Comparison of ENCODE assay signal across 8 cellular contexts in the genomic region with DNA sequence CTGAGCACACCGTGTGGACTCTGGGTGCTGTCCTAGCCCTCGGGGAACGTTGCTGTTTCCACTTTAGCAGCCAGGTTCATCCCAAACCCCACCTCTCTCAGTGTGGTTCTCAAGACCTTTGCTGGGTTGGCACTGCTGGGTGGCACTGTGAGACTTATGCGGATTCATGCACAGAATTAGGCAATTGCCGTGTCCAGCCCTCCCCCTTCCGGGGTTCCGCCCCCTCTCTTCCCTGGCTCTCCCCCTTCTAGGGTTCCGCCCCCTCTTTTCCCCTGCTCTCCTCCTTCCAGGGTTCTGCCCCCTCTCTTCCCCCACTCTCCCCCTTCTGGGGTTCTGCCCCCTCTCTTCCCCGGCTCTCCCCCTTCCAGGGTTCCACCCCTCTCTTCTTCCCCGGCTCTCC. TPM values are rescaled to one million over a fixed set of nuclear protein-coding genes. Genes with fewer than 3 reads are reported as not detected.
DNase-seq lines count a peak whose midpoint lies in the region; ATAC-seq and TF ChIP-seq lines count a peak whose summit lies in the region.

No MANE protein-coding gene starts in this region.

- no peak for TF ChIP-seq CTCF in mucosa of descending colon (IDR thresholded peaks at IDR 0.05)

- ATAC-seq in mucosa of descending colon (peak; percentile 24), GM19455 (IDR thresholded peaks at IDR 0.05; ENCODE audit: unreplicated experiment) (no peak), HG03108 (IDR thresholded peaks at IDR 0.05; ENCODE audit: unreplicated experiment) (no peak), GM21737 (IDR thresholded peaks at IDR 0.05; ENCODE audit: unreplicated experiment) (no peak), HG02642 (IDR thresholded peaks at IDR 0.05; ENCODE audit: poor library complexity, unreplicated experiment) (no peak)

- POLR2A ChIA-PET in CD8-positive, alpha-beta memory T cell (lab: Charles Lee) = interaction anchor here (0.7 kb wide), 1 partner anchor 192 kb away, joined by 4 read pairs; no protein-coding TSS in a partner anchor

- H3K27ac Mint-ChIP-seq in CD8-positive, alpha-beta memory T cell = peak overlapping the region; percentile 65 to 96 (median 87)
- H3K27ac Mint-ChIP-seq in activated naive CD4-positive, alpha-beta T cell treated with anti-CD3 and anti-CD28 coated beads for 36 hours = no peak overlapping the region

- CTCF ChIA-PET in CD8-positive, alpha-beta memory T cell (lab: Charles Lee) = interaction anchor here (1.6 to 2.0 kb wide), 2 partner anchors 14 to 49 kb away, joined by 4 to 8 read pairs; no protein-coding TSS in a partner anchor
- CTCF ChIA-PET in activated naive CD4-positive, alpha-beta T cell treated with anti-CD3 and anti-CD28 coated beads for 36 hours (lab: Charles Lee) = interaction anchor here (0.5 to 2.3 kb wide), 5 partner anchors 10 to 137 kb away, joined by 3 to 9 read pairs (median 4); no protein-coding TSS in a partner anchor

- no peaks in the 10 kb centered on the region for H3K36me3 Mint-ChIP-seq in CD8-positive, alpha-beta memory T cell
- no peaks in the 10 kb centered on the region for H3K36me3 Mint-ChIP-seq in activated naive CD4-positive, alpha-beta T cell treated with anti-CD3 and anti-CD28 coated beads for 36 hours (ENCODE audit: low read depth)

- H3K36me3 ChIP-seq in CD8-positive, alpha-beta memory T cell (ENCODE audit: insufficient read depth, low read length) = no peaks in the 10 kb centered on the region
- no peaks in the 10 kb centered on the region for H3K36me3 ChIP-seq in mucosa of descending colon (ENCODE audit: low read depth)

- H3K4me1 ChIP-seq in CD8-positive, alpha-beta memory T cell (ENCODE audit: insufficient read depth, low read length) = peaks cover 25% of the 10 kb centered on the region
- H3K4me1 ChIP-seq in mucosa of descending colon (ENCODE audit: low read depth) = peaks cover 15% of the 10 kb centered on the region

- DNase-seq in CD8-positive, alpha-beta memory T cell = peak in 2 of 5 donors; percentile 18 to 32
- DNase-seq in NCI-H2196 treated with DMSO at 0.1 percent for 48 hours (lab: John Stamatoyannopoulos, UW; ENCODE audit: unreplicated experiment) = peak; percentile 30
- DNase-seq in activated naive CD4-positive, alpha-beta T cell treated with anti-CD3 and anti-CD28 coated beads for 36 hours = peak; percentile 65
- peak in 2 of 3 donors; percentile 17 to 68 for DNase-seq in mucosa of descending colon

- H3K27me3 Mint-ChIP-seq in CD8-positive, alpha-beta memory T cell = peaks cover 8 to 17% of the 10 kb centered on the region in 2 donors
- peaks cover 18% of the 10 kb centered on the region for H3K27me3 Mint-ChIP-seq in activated naive CD4-positive, alpha-beta T cell treated with anti-CD3 and anti-CD28 coated beads for 36 hours (ENCODE audit: low read depth)

- peak overlapping the region; percentile 59 for H3K4me3 ChIP-seq in CD8-positive, alpha-beta memory T cell (ENCODE audit: low read length)
- no peak overlapping the region for H3K4me3 ChIP-seq in mucosa of descending colon

- no peaks in the 10 kb centered on the region for H3K9me3 Mint-ChIP-seq in CD8-positive, alpha-beta memory T cell
- no peaks in the 10 kb centered on the region for H3K9me3 Mint-ChIP-seq in activated naive CD4-positive, alpha-beta T cell treated with anti-CD3 and anti-CD28 coated beads for 36 hours

- no peaks in the 10 kb centered on the region for H3K27me3 ChIP-seq in CD8-positive, alpha-beta memory T cell (ENCODE audit: insufficient read depth, low read length, poor library complexity, severe bottlenecking)

- H3K27ac ChIP-seq in CD8-positive, alpha-beta memory T cell (ENCODE audit: low read depth, low read length) = no peak overlapping the region

- peaks cover 19 to 25% (median 24%) of the 10 kb centered on the region in 3 donors for H3K4me1 Mint-ChIP-seq in CD8-positive, alpha-beta memory T cell
- peaks cover 20% of the 10 kb centered on the region for H3K4me1 Mint-ChIP-seq in activated naive CD4-positive, alpha-beta T cell treated with anti-CD3 and anti-CD28 coated beads for 36 hours (ENCODE audit: low read depth)

- peak overlapping the region; percentile 72 to 86 (median 82) for H3K4me3 Mint-ChIP-seq in CD8-positive, alpha-beta memory T cell
- peak overlapping the region; percentile 51 for H3K4me3 Mint-ChIP-seq in activated naive CD4-positive, alpha-beta T cell treated with anti-CD3 and anti-CD28 coated beads for 36 hours

- intact Hi-C loops in activated naive CD4-positive, alpha-beta T cell treated with anti-CD3 and anti-CD28 coated beads for 36 hours (cut with micrococcal nuclease) = no loop called here
- intact Hi-C loops in mucosa of descending colon (cut with DNase I, micrococcal nuclease) = no loop called here

- no peaks in the 10 kb centered on the region for H3K9me3 ChIP-seq in CD8-positive, alpha-beta memory T cell (ENCODE audit: low read length)
- H3K9me3 ChIP-seq in mucosa of descending colon = peaks cover 6% of the 10 kb centered on the region

RNA-seq across cellular contexts. Expression of a gene that starts 39.8 kb away (rescaled TPM):
- total RNA-seq in CD8-positive, alpha-beta memory T cell = 10 to 100 TPM; 42.0 to 44.9 TPM
- 0.47 TPM for polyA plus RNA-seq in CD8-positive, alpha-beta memory T cell
- total RNA-seq in activated naive CD4-positive, alpha-beta T cell treated with anti-CD3 and anti-CD28 coated beads for 36 hours = 10 to 100 TPM; 22.4 to 22.6 TPM
- total RNA-seq in mucosa of descending colon = 10 to 100 TPM; 13.3 to 18.5 (median 15.0) TPM
